In genomic region chr6:43575772-43576551, GRCh38 we compare ENCODE assay signal across 1 cellular context.
TF ChIP-seq lines count a peak whose summit lies in the region.

TSS of gene POLH (plus strand) at chr6:43576185. CDS start at chr6:43582320, 6,135 bp downstream.
TSS of gene XPO5 (minus strand) at chr6:43576038. CDS start at chr6:43575864, 174 bp downstream.

TF ChIP-seq in HepG2, 621 proteins besides CTCF, POLR2A, EP300 and RAD21 (continued from another document and continues in another):
- TF ChIP-seq, protein P1, sequence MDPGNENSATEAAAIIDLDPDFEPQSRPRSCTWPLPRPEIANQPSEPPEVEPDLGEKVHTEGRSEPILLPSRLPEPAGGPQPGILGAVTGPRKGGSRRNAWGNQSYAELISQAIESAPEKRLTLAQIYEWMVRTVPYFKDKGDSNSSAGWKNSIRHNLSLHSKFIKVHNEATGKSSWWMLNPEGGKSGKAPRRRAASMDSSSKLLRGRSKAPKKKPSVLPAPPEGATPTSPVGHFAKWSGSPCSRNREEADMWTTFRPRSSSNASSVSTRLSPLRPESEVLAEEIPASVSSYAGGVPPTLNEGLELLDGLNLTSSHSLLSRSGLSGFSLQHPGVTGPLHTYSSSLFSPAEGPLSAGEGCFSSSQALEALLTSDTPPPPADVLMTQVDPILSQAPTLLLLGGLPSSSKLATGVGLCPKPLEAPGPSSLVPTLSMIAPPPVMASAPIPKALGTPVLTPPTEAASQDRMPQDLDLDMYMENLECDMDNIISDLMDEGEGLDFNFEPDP (CRISPR knock-in tag; conservative IDR thresholded peaks at IDR 0.05): peak; percentile 17; the same call in 1 of the 2 replicates
- TF ChIP-seq ZNF768 (CRISPR knock-in tag; IDR thresholded peaks at IDR 0.05) (peak; percentile 79; the same call in 1 of the 2 replicates), ZNF839 (CRISPR knock-in tag; IDR thresholded peaks at IDR 0.05; ENCODE audit: borderline replicate concordance) (peak; percentile 91; the same call in 1 of the 2 replicates), ZNF343 (CRISPR knock-in tag; IDR thresholded peaks at IDR 0.05) (peak; percentile 89), PAWR (CRISPR knock-in tag; IDR thresholded peaks at IDR 0.05; ENCODE audit: borderline replicate concordance) (no peak), ZFY (CRISPR knock-in tag; IDR thresholded peaks at IDR 0.05) (peak; percentile 90), SOX6 (IDR thresholded peaks at IDR 0.05) (no peak), SOX6 (CRISPR knock-in tag; IDR thresholded peaks at IDR 0.05) (peak; percentile 67), ZNF12 (CRISPR knock-in tag; IDR thresholded peaks at IDR 0.05) (peak; percentile 50; the same call in 1 of the 2 replicates), ZNF558 (CRISPR knock-in tag; IDR thresholded peaks at IDR 0.05; ENCODE audit: borderline replicate concordance) (peak; percentile 99), ARHGAP35 (CRISPR knock-in tag; IDR thresholded peaks at IDR 0.05; ENCODE audit: borderline replicate concordance) (no peak), KLF15 (CRISPR knock-in tag; IDR thresholded peaks at IDR 0.05; ENCODE audit: borderline replicate concordance) (no peak), ZNF34 (CRISPR knock-in tag; IDR thresholded peaks at IDR 0.05; ENCODE audit: borderline replicate concordance) (peak; percentile 91; the same call in 1 of the 2 replicates), MTERF4 (CRISPR knock-in tag; IDR thresholded peaks at IDR 0.05) (peak; percentile 96; the same call in 1 of the 2 replicates), ZKSCAN5 (CRISPR knock-in tag; IDR thresholded peaks at IDR 0.05) (no peak), JUN (CRISPR knock-in tag; IDR thresholded peaks at IDR 0.05) (peak; percentile 58), THAP11 (CRISPR knock-in tag; IDR thresholded peaks at IDR 0.05) (peak; percentile 90), MTF1 (CRISPR knock-in tag; IDR thresholded peaks at IDR 0.05) (0 out of 2 replicates have a peak, but pooled peaks have one; percentile 80), ZNF660 (CRISPR knock-in tag; IDR thresholded peaks at IDR 0.05; ENCODE audit: borderline replicate concordance, low read depth) (peak; percentile 53; the same call in 1 of the 2 replicates), NONO (IDR thresholded peaks at IDR 0.05) (no peak), NONO (CRISPR knock-in tag; conservative IDR thresholded peaks at IDR 0.05) (peak; percentile 97), ZFP36L1 (CRISPR knock-in tag; IDR thresholded peaks at IDR 0.05) (no peak; the same call in 1 of the 2 replicates), ATF6 (CRISPR knock-in tag; conservative IDR thresholded peaks at IDR 0.05) (no peak), MAZ (IDR thresholded peaks at IDR 0.05; ENCODE audit: borderline replicate concordance, low read depth, low read length) (peak; percentile 48; the same call in 1 of the 2 replicates), MAZ (CRISPR knock-in tag; IDR thresholded peaks at IDR 0.05; ENCODE audit: low read depth) (peak; percentile 98), HES4 (CRISPR knock-in tag; IDR thresholded peaks at IDR 0.05; ENCODE audit: borderline replicate concordance) (peak; percentile 86; the same call in 1 of the 2 replicates), JUNB (CRISPR knock-in tag; IDR thresholded peaks at IDR 0.05; ENCODE audit: borderline replicate concordance) (no peak), ZNF205 (CRISPR knock-in tag; IDR thresholded peaks at IDR 0.05) (peak; percentile 62), ZNF607 (CRISPR knock-in tag; IDR thresholded peaks at IDR 0.05; ENCODE audit: borderline replicate concordance) (peak; percentile 97), ZNF672 (CRISPR knock-in tag; IDR thresholded peaks at IDR 0.05) (no peak), ZNF724P (CRISPR knock-in tag; IDR thresholded peaks at IDR 0.05; ENCODE audit: borderline replicate concordance) (0 out of 2 replicates have a peak, but pooled peaks have one; percentile 39), NCOA1 (CRISPR knock-in tag; IDR thresholded peaks at IDR 0.05) (peak; percentile 96), ZSCAN29 (CRISPR knock-in tag; conservative IDR thresholded peaks at IDR 0.05) (peak; percentile 78), KDM5B (CRISPR knock-in tag; IDR thresholded peaks at IDR 0.05; ENCODE audit: borderline replicate concordance) (peak; percentile 99), PLSCR1 (CRISPR knock-in tag; IDR thresholded peaks at IDR 0.05; ENCODE audit: borderline replicate concordance) (no peak), ZNF644 (CRISPR knock-in tag; IDR thresholded peaks at IDR 0.05; ENCODE audit: low read depth) (0 out of 2 replicates have a peak, but pooled peaks have one; percentile 9), ZMYM4 (CRISPR knock-in tag; IDR thresholded peaks at IDR 0.05) (peak; percentile 96), THRA (CRISPR knock-in tag; IDR thresholded peaks at IDR 0.05; ENCODE audit: borderline replicate concordance) (peak; percentile 83), RBFOX2 (IDR thresholded peaks at IDR 0.05; ENCODE audit: low read depth, low read length) (peak; percentile 95), MED13 (CRISPR knock-in tag; IDR thresholded peaks at IDR 0.05) (peak; percentile 90), PRMT3 (CRISPR knock-in tag; IDR thresholded peaks at IDR 0.05; ENCODE audit: borderline replicate concordance, low read depth) (no peak; the same call in 1 of the 2 replicates), TERF1 (CRISPR knock-in tag; IDR thresholded peaks at IDR 0.05) (no peak), KLF6 (CRISPR knock-in tag; IDR thresholded peaks at IDR 0.05) (peak; percentile 98), ZFP1 (CRISPR knock-in tag; IDR thresholded peaks at IDR 0.05) (no peak), XRCC5 (optimal IDR thresholded peaks at IDR 0.05; ENCODE audit: low read length) (peak; percentile 87), ZNF7 (CRISPR knock-in tag; IDR thresholded peaks at IDR 0.05) (no peak), PITX1 (CRISPR knock-in tag; IDR thresholded peaks at IDR 0.05) (no peak), IKZF5 (CRISPR knock-in tag; IDR thresholded peaks at IDR 0.05) (peak; percentile 81)
- TF ChIP-seq, protein P2, sequence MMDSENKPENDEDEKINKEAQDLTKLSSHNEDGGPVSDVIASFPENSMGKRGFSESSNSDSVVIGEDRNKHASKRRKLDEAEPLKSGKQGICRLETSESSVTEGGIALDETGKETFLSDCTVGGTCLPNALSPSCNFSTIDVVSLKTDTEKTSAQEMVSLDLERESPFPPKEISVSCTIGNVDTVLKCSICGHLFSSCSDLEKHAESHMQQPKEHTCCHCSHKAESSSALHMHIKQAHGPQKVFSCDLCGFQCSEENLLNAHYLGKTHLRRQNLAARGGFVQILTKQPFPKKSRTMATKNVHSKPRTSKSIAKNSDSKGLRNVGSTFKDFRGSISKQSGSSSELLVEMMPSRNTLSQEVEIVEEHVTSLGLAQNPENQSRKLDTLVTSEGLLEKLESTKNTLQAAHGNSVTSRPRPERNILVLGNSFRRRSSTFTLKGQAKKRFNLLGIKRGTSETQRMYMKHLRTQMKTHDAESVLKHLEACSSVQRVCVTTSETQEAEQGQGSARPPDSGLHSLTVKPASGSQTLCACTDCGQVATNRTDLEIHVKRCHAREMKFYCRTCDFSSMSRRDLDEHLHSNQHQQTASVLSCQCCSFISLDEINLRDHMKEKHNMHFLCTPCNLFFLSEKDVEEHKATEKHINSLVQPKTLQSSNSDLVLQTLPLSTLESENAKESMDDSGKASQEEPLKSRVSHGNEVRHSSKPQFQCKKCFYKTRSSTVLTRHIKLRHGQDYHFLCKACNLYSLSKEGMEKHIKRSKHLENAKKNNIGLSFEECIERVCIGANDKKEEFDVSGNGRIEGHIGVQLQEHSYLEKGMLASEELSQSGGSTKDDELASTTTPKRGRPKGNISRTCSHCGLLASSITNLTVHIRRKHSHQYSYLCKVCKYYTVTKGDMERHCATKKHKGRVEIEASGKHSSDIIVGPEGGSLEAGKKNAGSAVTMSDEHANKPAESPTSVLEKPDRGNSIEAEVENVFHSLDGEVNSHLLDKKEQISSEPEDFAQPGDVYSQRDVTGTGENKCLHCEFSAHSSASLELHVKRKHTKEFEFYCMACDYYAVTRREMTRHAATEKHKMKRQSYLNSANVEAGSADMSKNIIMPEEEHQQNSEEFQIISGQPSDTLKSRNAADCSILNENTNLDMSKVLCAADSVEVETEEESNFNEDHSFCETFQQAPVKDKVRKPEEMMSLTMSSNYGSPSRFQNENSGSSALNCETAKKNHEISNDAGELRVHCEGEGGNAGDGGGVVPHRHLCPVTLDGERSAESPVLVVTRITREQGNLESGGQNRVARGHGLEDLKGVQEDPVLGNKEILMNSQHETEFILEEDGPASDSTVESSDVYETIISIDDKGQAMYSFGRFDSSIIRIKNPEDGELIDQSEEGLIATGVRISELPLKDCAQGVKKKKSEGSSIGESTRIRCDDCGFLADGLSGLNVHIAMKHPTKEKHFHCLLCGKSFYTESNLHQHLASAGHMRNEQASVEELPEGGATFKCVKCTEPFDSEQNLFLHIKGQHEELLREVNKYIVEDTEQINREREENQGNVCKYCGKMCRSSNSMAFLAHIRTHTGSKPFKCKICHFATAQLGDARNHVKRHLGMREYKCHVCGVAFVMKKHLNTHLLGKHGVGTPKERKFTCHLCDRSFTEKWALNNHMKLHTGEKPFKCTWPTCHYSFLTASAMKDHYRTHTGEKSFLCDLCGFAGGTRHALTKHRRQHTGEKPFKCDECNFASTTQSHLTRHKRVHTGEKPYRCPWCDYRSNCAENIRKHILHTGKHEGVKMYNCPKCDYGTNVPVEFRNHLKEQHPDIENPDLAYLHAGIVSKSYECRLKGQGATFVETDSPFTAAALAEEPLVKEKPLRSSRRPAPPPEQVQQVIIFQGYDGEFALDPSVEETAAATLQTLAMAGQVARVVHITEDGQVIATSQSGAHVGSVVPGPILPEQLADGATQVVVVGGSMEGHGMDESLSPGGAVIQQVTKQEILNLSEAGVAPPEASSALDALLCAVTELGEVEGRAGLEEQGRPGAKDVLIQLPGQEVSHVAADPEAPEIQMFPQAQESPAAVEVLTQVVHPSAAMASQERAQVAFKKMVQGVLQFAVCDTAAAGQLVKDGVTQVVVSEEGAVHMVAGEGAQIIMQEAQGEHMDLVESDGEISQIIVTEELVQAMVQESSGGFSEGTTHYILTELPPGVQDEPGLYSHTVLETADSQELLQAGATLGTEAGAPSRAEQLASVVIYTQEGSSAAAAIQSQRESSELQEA (CRISPR knock-in tag; IDR thresholded peaks at IDR 0.05; ENCODE audit: not compliant biosample characterization): peak; percentile 71
